ENCODE assay signal across 1 cellular context in the genomic region with DNA sequence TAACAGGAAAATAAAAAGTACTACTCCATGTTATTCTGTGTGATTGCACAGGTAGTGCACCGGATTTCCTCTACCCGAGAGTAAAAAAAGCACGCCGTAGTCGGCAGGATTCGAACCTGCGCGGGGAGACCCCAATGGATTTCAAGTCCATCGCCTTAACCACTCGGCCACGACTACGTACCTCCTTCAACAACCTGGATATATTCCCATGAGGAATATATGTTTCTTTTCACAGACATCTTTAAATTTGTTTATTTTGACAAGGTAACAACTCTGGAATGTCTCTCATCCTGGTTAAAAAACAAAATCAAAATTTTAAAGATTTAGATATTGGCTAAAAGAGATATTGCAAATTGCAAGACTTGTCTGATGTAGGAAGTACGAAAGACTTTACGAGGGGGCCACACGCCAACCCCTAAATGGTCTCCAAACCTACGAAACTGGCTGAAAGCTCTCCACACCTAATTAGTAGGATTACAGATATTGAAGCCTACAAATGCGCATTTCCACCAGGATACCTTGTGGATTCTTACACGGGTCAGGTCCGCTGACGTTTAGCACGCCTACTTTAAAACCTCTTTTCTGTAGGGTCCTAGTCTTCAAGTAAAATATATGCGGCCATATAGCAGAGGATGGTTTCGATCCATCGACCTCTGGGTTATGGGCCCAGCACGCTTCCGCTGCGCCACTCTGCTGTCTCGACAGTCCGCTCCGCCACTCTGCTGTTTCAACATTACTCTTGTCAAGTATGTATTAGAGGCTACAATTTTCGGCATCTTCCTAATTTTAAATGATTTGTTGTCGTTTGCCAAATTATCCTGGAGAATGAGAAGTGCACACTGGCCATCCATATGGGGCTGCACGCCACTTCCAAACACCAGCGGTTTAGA.
TF ChIP-seq lines count a peak whose summit lies in the region.

No MANE protein-coding gene starts in this region.

TF ChIP-seq in HEK293, 187 proteins besides CTCF, POLR2A, EP300 and RAD21 (continued from another document and continues in another):
- TF ChIP-seq ZBTB1 (tag by site-specific recombination; IDR thresholded peaks at IDR 0.05) (no peak), ZNF776 (tag by site-specific recombination; IDR thresholded peaks at IDR 0.05; ENCODE audit: borderline replicate concordance) (no peak), ZNF37A (tag by site-specific recombination; IDR thresholded peaks at IDR 0.05) (no peak), ZNF169 (tag by site-specific recombination; IDR thresholded peaks at IDR 0.05) (no peak), REPIN1 (tag by site-specific recombination; IDR thresholded peaks at IDR 0.05; ENCODE audit: low read depth) (no peak), KLF1 (tag by site-specific recombination; IDR thresholded peaks at IDR 0.05) (no peak), ZNF747 (tag by site-specific recombination; IDR thresholded peaks at IDR 0.05) (no peak; the same call in 1 of the 2 replicates), GFI1B (tag by site-specific recombination; IDR thresholded peaks at IDR 0.05) (peak; percentile 53; the same call in 1 of the 2 replicates), ZNF274 (IDR thresholded peaks at IDR 0.05; ENCODE audit: low read length) (no peak), ZNF274 (tag by site-specific recombination; IDR thresholded peaks at IDR 0.05; ENCODE audit: borderline replicate concordance) (no peak), ZNF175 (tag by site-specific recombination; IDR thresholded peaks at IDR 0.05) (no peak), ZNF621 (tag by site-specific recombination; IDR thresholded peaks at IDR 0.05) (no peak), ZNF677 (tag by site-specific recombination; IDR thresholded peaks at IDR 0.05) (no peak), ZNF138 (tag by site-specific recombination; IDR thresholded peaks at IDR 0.05; ENCODE audit: borderline replicate concordance) (no peak), ZNF571 (tag by site-specific recombination; IDR thresholded peaks at IDR 0.05) (no peak), ZNF544 (tag by site-specific recombination; IDR thresholded peaks at IDR 0.05) (no peak), ZNF629 (tag by site-specific recombination; IDR thresholded peaks at IDR 0.05) (peak; percentile 73), ZEB2 (tag by site-specific recombination; IDR thresholded peaks at IDR 0.05) (peak; percentile 94), ZNF561 (tag by site-specific recombination; IDR thresholded peaks at IDR 0.05; ENCODE audit: borderline replicate concordance) (peak; percentile 47; the same call in 1 of the 2 replicates), KLF7 (tag by site-specific recombination; IDR thresholded peaks at IDR 0.05; ENCODE audit: borderline replicate concordance) (no peak), HOXA7 (CRISPR knock-in tag; IDR thresholded peaks at IDR 0.05; ENCODE audit: borderline replicate concordance) (no peak)
- TF ChIP-seq, protein P1, sequence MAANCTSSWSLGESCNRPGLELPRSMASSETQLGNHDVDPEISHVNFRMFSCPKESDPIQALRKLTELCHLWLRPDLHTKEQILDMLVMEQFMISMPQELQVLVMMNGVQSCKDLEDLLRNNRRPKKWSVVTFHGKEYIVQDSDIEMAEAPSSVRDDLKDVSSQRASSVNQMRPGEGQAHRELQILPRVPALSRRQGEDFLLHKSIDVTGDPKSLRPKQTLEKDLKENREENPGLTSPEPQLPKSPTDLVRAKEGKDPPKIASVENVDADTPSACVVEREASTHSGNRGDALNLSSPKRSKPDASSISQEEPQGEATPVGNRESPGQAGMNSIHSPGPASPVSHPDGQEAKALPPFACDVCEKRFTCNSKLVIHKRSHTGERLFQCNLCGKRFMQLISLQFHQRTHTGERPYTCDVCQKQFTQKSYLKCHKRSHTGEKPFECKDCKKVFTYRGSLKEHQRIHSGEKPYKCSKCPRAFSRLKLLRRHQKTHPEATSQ (tag by site-specific recombination; IDR thresholded peaks at IDR 0.05), result no peak
- TF ChIP-seq, protein P2, sequence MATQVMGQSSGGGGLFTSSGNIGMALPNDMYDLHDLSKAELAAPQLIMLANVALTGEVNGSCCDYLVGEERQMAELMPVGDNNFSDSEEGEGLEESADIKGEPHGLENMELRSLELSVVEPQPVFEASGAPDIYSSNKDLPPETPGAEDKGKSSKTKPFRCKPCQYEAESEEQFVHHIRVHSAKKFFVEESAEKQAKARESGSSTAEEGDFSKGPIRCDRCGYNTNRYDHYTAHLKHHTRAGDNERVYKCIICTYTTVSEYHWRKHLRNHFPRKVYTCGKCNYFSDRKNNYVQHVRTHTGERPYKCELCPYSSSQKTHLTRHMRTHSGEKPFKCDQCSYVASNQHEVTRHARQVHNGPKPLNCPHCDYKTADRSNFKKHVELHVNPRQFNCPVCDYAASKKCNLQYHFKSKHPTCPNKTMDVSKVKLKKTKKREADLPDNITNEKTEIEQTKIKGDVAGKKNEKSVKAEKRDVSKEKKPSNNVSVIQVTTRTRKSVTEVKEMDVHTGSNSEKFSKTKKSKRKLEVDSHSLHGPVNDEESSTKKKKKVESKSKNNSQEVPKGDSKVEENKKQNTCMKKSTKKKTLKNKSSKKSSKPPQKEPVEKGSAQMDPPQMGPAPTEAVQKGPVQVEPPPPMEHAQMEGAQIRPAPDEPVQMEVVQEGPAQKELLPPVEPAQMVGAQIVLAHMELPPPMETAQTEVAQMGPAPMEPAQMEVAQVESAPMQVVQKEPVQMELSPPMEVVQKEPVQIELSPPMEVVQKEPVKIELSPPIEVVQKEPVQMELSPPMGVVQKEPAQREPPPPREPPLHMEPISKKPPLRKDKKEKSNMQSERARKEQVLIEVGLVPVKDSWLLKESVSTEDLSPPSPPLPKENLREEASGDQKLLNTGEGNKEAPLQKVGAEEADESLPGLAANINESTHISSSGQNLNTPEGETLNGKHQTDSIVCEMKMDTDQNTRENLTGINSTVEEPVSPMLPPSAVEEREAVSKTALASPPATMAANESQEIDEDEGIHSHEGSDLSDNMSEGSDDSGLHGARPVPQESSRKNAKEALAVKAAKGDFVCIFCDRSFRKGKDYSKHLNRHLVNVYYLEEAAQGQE (tag by site-specific recombination; IDR thresholded peaks at IDR 0.05), result peak; percentile 20; the same call in 1 of the 2 replicates
- TF ChIP-seq, protein P3, sequence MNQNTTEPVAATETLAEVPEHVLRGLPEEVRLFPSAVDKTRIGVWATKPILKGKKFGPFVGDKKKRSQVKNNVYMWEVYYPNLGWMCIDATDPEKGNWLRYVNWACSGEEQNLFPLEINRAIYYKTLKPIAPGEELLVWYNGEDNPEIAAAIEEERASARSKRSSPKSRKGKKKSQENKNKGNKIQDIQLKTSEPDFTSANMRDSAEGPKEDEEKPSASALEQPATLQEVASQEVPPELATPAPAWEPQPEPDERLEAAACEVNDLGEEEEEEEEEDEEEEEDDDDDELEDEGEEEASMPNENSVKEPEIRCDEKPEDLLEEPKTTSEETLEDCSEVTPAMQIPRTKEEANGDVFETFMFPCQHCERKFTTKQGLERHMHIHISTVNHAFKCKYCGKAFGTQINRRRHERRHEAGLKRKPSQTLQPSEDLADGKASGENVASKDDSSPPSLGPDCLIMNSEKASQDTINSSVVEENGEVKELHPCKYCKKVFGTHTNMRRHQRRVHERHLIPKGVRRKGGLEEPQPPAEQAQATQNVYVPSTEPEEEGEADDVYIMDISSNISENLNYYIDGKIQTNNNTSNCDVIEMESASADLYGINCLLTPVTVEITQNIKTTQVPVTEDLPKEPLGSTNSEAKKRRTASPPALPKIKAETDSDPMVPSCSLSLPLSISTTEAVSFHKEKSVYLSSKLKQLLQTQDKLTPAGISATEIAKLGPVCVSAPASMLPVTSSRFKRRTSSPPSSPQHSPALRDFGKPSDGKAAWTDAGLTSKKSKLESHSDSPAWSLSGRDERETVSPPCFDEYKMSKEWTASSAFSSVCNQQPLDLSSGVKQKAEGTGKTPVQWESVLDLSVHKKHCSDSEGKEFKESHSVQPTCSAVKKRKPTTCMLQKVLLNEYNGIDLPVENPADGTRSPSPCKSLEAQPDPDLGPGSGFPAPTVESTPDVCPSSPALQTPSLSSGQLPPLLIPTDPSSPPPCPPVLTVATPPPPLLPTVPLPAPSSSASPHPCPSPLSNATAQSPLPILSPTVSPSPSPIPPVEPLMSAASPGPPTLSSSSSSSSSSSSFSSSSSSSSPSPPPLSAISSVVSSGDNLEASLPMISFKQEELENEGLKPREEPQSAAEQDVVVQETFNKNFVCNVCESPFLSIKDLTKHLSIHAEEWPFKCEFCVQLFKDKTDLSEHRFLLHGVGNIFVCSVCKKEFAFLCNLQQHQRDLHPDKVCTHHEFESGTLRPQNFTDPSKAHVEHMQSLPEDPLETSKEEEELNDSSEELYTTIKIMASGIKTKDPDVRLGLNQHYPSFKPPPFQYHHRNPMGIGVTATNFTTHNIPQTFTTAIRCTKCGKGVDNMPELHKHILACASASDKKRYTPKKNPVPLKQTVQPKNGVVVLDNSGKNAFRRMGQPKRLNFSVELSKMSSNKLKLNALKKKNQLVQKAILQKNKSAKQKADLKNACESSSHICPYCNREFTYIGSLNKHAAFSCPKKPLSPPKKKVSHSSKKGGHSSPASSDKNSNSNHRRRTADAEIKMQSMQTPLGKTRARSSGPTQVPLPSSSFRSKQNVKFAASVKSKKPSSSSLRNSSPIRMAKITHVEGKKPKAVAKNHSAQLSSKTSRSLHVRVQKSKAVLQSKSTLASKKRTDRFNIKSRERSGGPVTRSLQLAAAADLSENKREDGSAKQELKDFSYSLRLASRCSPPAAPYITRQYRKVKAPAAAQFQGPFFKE (tag by site-specific recombination; IDR thresholded peaks at IDR 0.05; ENCODE audit: borderline replicate concordance), result no peak
- TF ChIP-seq, protein P4, sequence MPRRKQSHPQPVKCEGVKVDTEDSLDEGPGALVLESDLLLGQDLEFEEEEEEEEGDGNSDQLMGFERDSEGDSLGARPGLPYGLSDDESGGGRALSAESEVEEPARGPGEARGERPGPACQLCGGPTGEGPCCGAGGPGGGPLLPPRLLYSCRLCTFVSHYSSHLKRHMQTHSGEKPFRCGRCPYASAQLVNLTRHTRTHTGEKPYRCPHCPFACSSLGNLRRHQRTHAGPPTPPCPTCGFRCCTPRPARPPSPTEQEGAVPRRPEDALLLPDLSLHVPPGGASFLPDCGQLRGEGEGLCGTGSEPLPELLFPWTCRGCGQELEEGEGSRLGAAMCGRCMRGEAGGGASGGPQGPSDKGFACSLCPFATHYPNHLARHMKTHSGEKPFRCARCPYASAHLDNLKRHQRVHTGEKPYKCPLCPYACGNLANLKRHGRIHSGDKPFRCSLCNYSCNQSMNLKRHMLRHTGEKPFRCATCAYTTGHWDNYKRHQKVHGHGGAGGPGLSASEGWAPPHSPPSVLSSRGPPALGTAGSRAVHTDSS (tag by site-specific recombination; IDR thresholded peaks at IDR 0.05), result no peak
- TF ChIP-seq, protein P5, sequence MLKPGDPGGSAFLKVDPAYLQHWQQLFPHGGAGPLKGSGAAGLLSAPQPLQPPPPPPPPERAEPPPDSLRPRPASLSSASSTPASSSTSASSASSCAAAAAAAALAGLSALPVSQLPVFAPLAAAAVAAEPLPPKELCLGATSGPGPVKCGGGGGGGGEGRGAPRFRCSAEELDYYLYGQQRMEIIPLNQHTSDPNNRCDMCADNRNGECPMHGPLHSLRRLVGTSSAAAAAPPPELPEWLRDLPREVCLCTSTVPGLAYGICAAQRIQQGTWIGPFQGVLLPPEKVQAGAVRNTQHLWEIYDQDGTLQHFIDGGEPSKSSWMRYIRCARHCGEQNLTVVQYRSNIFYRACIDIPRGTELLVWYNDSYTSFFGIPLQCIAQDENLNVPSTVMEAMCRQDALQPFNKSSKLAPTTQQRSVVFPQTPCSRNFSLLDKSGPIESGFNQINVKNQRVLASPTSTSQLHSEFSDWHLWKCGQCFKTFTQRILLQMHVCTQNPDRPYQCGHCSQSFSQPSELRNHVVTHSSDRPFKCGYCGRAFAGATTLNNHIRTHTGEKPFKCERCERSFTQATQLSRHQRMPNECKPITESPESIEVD (tag by site-specific recombination; IDR thresholded peaks at IDR 0.05), result peak; percentile 85
- TF ChIP-seq, protein P6, sequence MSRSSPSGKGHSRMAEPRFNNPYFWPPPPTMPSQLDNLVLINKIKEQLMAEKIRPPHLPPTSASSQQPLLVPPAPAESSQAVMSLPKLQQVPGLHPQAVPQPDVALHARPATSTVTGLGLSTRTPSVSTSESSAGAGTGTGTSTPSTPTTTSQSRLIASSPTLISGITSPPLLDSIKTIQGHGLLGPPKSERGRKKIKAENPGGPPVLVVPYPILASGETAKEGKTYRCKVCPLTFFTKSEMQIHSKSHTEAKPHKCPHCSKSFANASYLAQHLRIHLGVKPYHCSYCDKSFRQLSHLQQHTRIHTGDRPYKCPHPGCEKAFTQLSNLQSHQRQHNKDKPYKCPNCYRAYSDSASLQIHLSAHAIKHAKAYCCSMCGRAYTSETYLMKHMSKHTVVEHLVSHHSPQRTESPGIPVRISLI (tag by site-specific recombination; IDR thresholded peaks at IDR 0.05), result no peak; the same call in 1 of the 2 replicates
- TF ChIP-seq, protein P7, sequence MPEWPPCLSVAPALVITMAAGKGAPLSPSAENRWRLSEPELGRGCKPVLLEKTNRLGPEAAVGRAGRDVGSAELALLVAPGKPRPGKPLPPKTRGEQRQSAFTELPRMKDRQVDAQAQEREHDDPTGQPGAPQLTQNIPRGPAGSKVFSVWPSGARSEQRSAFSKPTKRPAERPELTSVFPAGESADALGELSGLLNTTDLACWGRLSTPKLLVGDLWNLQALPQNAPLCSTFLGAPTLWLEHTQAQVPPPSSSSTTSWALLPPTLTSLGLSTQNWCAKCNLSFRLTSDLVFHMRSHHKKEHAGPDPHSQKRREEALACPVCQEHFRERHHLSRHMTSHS (tag by site-specific recombination; IDR thresholded peaks at IDR 0.05), result no peak
- TF ChIP-seq, protein P8, sequence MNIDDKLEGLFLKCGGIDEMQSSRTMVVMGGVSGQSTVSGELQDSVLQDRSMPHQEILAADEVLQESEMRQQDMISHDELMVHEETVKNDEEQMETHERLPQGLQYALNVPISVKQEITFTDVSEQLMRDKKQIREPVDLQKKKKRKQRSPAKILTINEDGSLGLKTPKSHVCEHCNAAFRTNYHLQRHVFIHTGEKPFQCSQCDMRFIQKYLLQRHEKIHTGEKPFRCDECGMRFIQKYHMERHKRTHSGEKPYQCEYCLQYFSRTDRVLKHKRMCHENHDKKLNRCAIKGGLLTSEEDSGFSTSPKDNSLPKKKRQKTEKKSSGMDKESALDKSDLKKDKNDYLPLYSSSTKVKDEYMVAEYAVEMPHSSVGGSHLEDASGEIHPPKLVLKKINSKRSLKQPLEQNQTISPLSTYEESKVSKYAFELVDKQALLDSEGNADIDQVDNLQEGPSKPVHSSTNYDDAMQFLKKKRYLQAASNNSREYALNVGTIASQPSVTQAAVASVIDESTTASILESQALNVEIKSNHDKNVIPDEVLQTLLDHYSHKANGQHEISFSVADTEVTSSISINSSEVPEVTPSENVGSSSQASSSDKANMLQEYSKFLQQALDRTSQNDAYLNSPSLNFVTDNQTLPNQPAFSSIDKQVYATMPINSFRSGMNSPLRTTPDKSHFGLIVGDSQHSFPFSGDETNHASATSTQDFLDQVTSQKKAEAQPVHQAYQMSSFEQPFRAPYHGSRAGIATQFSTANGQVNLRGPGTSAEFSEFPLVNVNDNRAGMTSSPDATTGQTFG (tag by site-specific recombination; IDR thresholded peaks at IDR 0.05; ENCODE audit: borderline replicate concordance), result no peak
- TF ChIP-seq, protein P9, sequence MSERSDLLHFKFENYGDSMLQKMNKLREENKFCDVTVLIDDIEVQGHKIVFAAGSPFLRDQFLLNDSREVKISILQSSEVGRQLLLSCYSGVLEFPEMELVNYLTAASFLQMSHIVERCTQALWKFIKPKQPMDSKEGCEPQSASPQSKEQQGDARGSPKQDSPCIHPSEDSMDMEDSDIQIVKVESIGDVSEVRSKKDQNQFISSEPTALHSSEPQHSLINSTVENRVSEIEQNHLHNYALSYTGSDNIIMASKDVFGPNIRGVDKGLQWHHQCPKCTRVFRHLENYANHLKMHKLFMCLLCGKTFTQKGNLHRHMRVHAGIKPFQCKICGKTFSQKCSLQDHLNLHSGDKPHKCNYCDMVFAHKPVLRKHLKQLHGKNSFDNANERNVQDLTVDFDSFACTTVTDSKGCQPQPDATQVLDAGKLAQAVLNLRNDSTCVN (tag by site-specific recombination; optimal IDR thresholded peaks at IDR 0.05), result no peak
